Comparison of ENCODE assay signal across 8 cellular contexts in genomic region chr14:100285021-100285912, GRCh38. TPM values are rescaled to one million over a fixed set of nuclear protein-coding genes. Genes with fewer than 3 reads are reported as not detected.
DNase-seq lines count a peak whose midpoint lies in the region; ATAC-seq and TF ChIP-seq lines count a peak whose summit lies in the region.

No MANE protein-coding gene starts in this region.

- CTCF ChIA-PET in HCT116 (lab: Charles Lee) (interaction anchor here (0.7 to 3.6 kb wide), 8 partner anchors 11 to 155 kb away, joined by 3 to 19 read pairs (median 4); no protein-coding TSS in a partner anchor), activated B cell treated with CpG ODN at 0.5 μM for 24 hours (lab: Charles Lee) (interaction anchor here (0.7 to 2.2 kb wide), 17 partner anchors 9 to 177 kb away, joined by 3 to 18 read pairs (median 4); a partner anchor contains a TSS)

- peak; percentile 75 to 83 (median 78) for TF ChIP-seq CTCF in HCT116 (IDR thresholded peaks at IDR 0.05 in 2 of 3, conservative IDR thresholded peaks at IDR 0.05 in 1 of 3; ENCODE audit: borderline replicate concordance in 1 of 3, insufficient read depth in 1 of 3, low read depth in 2 of 3, low read length in 2 of 3)
- TF ChIP-seq CTCF in MM.1S (IDR thresholded peaks at IDR 0.05; ENCODE audit: low read length): peak; percentile 48
- TF ChIP-seq CTCF in activated B cell treated with CpG ODN at 0.5 μM for 24 hours (IDR thresholded peaks at IDR 0.05): peak; percentile 71

- H2AFZ ChIP-seq in HCT116 (ENCODE audit: low read depth, low read length, poor library complexity, severe bottlenecking): no peak overlapping the region
- peak overlapping the region; percentile 65 for H2AFZ ChIP-seq in MM.1S (ENCODE audit: low read length)

- no peaks in the 10 kb centered on the region for H3K27me3 Mint-ChIP-seq in activated B cell treated with CpG ODN at 0.5 μM for 24 hours

- H3K27me3 ChIP-seq in HCT116 (ENCODE audit: insufficient read depth, low read length) (no peaks in the 10 kb centered on the region), MM.1S (replicated peaks; ENCODE audit: insufficient read depth, low read length) (no peaks in the 10 kb centered on the region)

- intact Hi-C loops in HCT116 (cut with micrococcal nuclease) (loop anchor here (5.0 kb wide), 1 partner anchor 92 kb away; the partner anchor contains the start of gene WDR25), activated B cell treated with CpG ODN at 0.5 μM for 24 hours (cut with micrococcal nuclease) (loop anchor here (1.0 to 5.0 kb wide), 9 partner anchors 9 to 303 kb away; partner anchors contain the start of gene SLC25A29)

- H3K4me3 ChIP-seq in HCT116 (replicated peaks in 1 of 2; ENCODE audit: low read depth in 1 of 2, low read length in 2 of 2) (peak overlapping the region; percentile 49 to 65), MM.1S (ENCODE audit: low read length) (peak overlapping the region; percentile 66)

- TF ChIP-seq RAD21 in HCT116 (IDR thresholded peaks at IDR 0.05; ENCODE audit: low read depth): no peak; the same call in 1 of the 2 replicates

- H3K27ac ChIP-seq in HCT116 (ENCODE audit: low read depth, low read length): peak overlapping the region; percentile 96
- H3K27ac ChIP-seq in MM.1S (ENCODE audit: low read length): no peak overlapping the region

- H3K79me2 ChIP-seq in HCT116 (ENCODE audit: insufficient read depth, low read length): peaks cover 24% of the 10 kb centered on the region
- H3K79me2 ChIP-seq in MM.1S (ENCODE audit: low read length): peaks cover 10% of the 10 kb centered on the region

- H3K36me3 ChIP-seq in HCT116 (ENCODE audit: control insufficient read depth in 1 of 2, insufficient read depth in 2 of 2, low read length in 2 of 2): no peaks in the 10 kb centered on the region
- H3K36me3 ChIP-seq in MM.1S (replicated peaks; ENCODE audit: insufficient read depth, low read length): no peaks in the 10 kb centered on the region

- peak; percentile 63 for TF ChIP-seq POLR2A in HCT116 (IDR thresholded peaks at IDR 0.05; ENCODE audit: borderline replicate concordance, extremely low read depth, insufficient read depth, insufficient read length)

- peaks cover 15% of the 10 kb centered on the region for H3K36me3 Mint-ChIP-seq in activated B cell treated with CpG ODN at 0.5 μM for 24 hours (ENCODE audit: low read depth)

- no peaks in the 10 kb centered on the region for H3K9me3 Mint-ChIP-seq in activated B cell treated with CpG ODN at 0.5 μM for 24 hours

- POLR2A ChIA-PET in HCT116 (lab: Charles Lee) (no interaction called here), activated B cell treated with CpG ODN at 0.5 μM for 24 hours (lab: Charles Lee) (interaction anchor here (0.5 to 2.1 kb wide), 11 partner anchors 9 to 804 kb away, joined by 3 to 9 read pairs (median 4); partner anchors contain the start of genes CCNK, SETD3 and WDR25)

- peak overlapping the region; percentile 82 for H3K4me3 Mint-ChIP-seq in activated B cell treated with CpG ODN at 0.5 μM for 24 hours

- ATAC-seq in HCT116: peak; percentile 84
- ATAC-seq in activated B cell treated with CpG ODN at 0.5 μM for 24 hours (ENCODE audit: low read depth): peak; percentile 93
- peak; percentile 93 for ATAC-seq in left lobe of liver

- H4K20me1 ChIP-seq in HCT116 (ENCODE audit: insufficient read depth) (0 out of 2 replicates have a peak, but pooled peaks cover 4% of the 10 kb centered on the region), MM.1S (ENCODE audit: insufficient read depth, low read length) (no peaks in the 10 kb centered on the region)

- RAD21 ChIA-PET in HCT116 (lab: Charles Lee; ENCODE audit: low non-redundant PET in 1 of 2, low total read pairs in 2 of 2, uncharacterized antibody in 2 of 2, unreplicated experiment in 2 of 2): no interaction called here

- peak overlapping the region; percentile 85 for H3K27ac Mint-ChIP-seq in activated B cell treated with CpG ODN at 0.5 μM for 24 hours

- no TSS peak for BruUV-seq in HCT116 (replicated peaks; lab: Mats Ljungman, UMichigan)

- H3F3A ChIP-seq in MM.1S (ENCODE audit: insufficient read depth, low read length): no peaks in the 10 kb centered on the region

- peaks cover 10% of the 10 kb centered on the region for H3K4me1 Mint-ChIP-seq in activated B cell treated with CpG ODN at 0.5 μM for 24 hours

- H3K9me3 ChIP-seq in HCT116 (ENCODE audit: control insufficient read depth in 1 of 2, insufficient read depth in 1 of 2, low read depth in 1 of 2, low read length in 2 of 2) (no peaks in the 10 kb centered on the region), MM.1S (replicated peaks; ENCODE audit: insufficient read depth, low read length) (no peaks in the 10 kb centered on the region)

- H3K4me1 ChIP-seq in HCT116 (ENCODE audit: control insufficient read depth in 1 of 2, insufficient read depth in 2 of 2, low read length in 2 of 2) (peaks cover 5 to 20% of the 10 kb centered on the region in 2 experiments; a peak in 2 of 4 replicates), MM.1S (ENCODE audit: low read length) (no peaks in the 10 kb centered on the region)

- peak overlapping the region; percentile 90 for H3K4me2 ChIP-seq in HCT116 (ENCODE audit: low read length)
- peak overlapping the region; percentile 59; the same call in 1 of the 2 replicates for H3K4me2 ChIP-seq in MM.1S (ENCODE audit: low read depth, low read length)

- DNase-seq in NCI-H2081 (lab: John Stamatoyannopoulos, UW) (peak; percentile 69 to 78), NCI-H2081 treated with DMSO at 0.1 percent for 48 hours (lab: John Stamatoyannopoulos, UW) (no peak), HCT116 (ENCODE audit: low read depth, low spot score) (no peak), MM.1S (peak; percentile 50), activated B cell treated with CpG ODN at 0.5 μM for 24 hours (peak; percentile 92), cerebellar cortex (ENCODE audit: low spot score) (peak; percentile 37), left lobe of liver (ENCODE audit: low spot score) (peak; percentile 77)
- DNase-seq in stimulated activated CD4-positive, alpha-beta T cell treated with anti-CD3 and anti-CD28 coated beads, Interleukin-4, amount 100 ng/mL, for 4 hours: peak; percentile 68 to 82

- H3K9ac ChIP-seq in HCT116 (ENCODE audit: low read length): peak overlapping the region; percentile 79
- H3K9ac ChIP-seq in MM.1S (ENCODE audit: low read length): peak overlapping the region; percentile 78

- H3K9me2 ChIP-seq in HCT116 (ENCODE audit: insufficient read depth): no peaks in the 10 kb centered on the region
- no peaks in the 10 kb centered on the region for H3K9me2 ChIP-seq in MM.1S (replicated peaks; ENCODE audit: insufficient read depth, low read length)

TF ChIP-seq in HCT116, 20 proteins besides CTCF, POLR2A, EP300 and RAD21:
- TF ChIP-seq MAX (IDR thresholded peaks at IDR 0.05) (peak; percentile 77), ELF1 (IDR thresholded peaks at IDR 0.05; ENCODE audit: borderline replicate concordance, low read depth) (no peak), EZH2phosphoT487 (IDR thresholded peaks at IDR 0.05; ENCODE audit: borderline replicate concordance) (no peak), FOSL1 (IDR thresholded peaks at IDR 0.05; ENCODE audit: low read depth) (no peak), POLR2AphosphoS5 (IDR thresholded peaks at IDR 0.05; ENCODE audit: low read depth, low read length) (peak; percentile 50), ZBTB33 (IDR thresholded peaks at IDR 0.05; ENCODE audit: extremely low read depth, insufficient replicate concordance, low read length) (no peak), ZFX (IDR thresholded peaks at IDR 0.05) (peak; percentile 93; the same call in 1 of the 2 replicates), JUND (IDR thresholded peaks at IDR 0.05) (no peak), SRF (IDR thresholded peaks at IDR 0.05; ENCODE audit: low read depth) (no peak), CEBPB (IDR thresholded peaks at IDR 0.05; ENCODE audit: low read depth) (no peak), ZNF274 (IDR thresholded peaks at IDR 0.05; ENCODE audit: low read depth, low read length) (no peak), SP1 (IDR thresholded peaks at IDR 0.05; ENCODE audit: low read depth) (no peak)

RNA-seq across cellular contexts. Expression of gene SLC25A29, which starts 21.0 kb away (rescaled TPM):
- 38.7 TPM for total RNA-seq in HCT116 (2021; ENCODE audit: unreplicated experiment)
- polyA plus RNA-seq in HCT116 (2012): 25.5 and 28.2 TPM in 2 replicates
- 20.6 and 28.8 TPM in 2 replicates for total RNA-seq in activated B cell treated with CpG ODN at 0.5 μM for 24 hours
- total RNA-seq in left lobe of liver: 34.1 TPM

RNA-seq across cellular contexts. Expression of gene SLC25A47, which starts 37.9 kb away (rescaled TPM):
- total RNA-seq in HCT116 (2021; ENCODE audit: unreplicated experiment) (0.17 TPM), activated B cell treated with CpG ODN at 0.5 μM for 24 hours (not detected in 2 replicates), left lobe of liver (191 TPM)
- polyA plus RNA-seq in HCT116 (2012): not detected in 2 replicates

RNA-seq across cellular contexts. Expression of gene YY1, which starts 46.3 kb away (rescaled TPM):
- 111 TPM for total RNA-seq in HCT116 (2021; ENCODE audit: unreplicated experiment)
- polyA plus RNA-seq in HCT116 (2012): 37.0 and 40.0 TPM in 2 replicates
- total RNA-seq in activated B cell treated with CpG ODN at 0.5 μM for 24 hours: 72.6 and 79.2 TPM in 2 replicates
- total RNA-seq in left lobe of liver: 34.2 TPM

Comparison
In these comparisons a context has a peak if more than half of its experiments do, and no peak if none do; other contexts are left out.
1. DNase-seq: peak in NCI-H2081 (2 of 2), MM.1S (single experiment), activated B cell treated with CpG ODN at 0.5 μM for 24 hours (single experiment), cerebellar cortex (single experiment), left lobe of liver (single experiment) and stimulated activated CD4-positive, alpha-beta T cell treated with anti-CD3 and anti-CD28 coated beads, Interleukin-4, amount 100 ng/mL, for 4 hours (2 of 2); none in NCI-H2081 treated with DMSO at 0.1 percent for 48 hours (single experiment) and HCT116 (single experiment).
2. RNA of gene SLC25A47, which starts 37.9 kb away (total RNA-seq): 191 TPM in left lobe of liver (single experiment); 0.17 TPM in HCT116 (single experiment) and not detected in activated B cell treated with CpG ODN at 0.5 μM for 24 hours; every median in the first group is over 100 times any median in the second.
3. Peak in every context shown above with its lines, with median percentiles within 50 percentile points of each other: ATAC-seq and CTCF ChIP-seq.